Comparison of ENCODE assay signal across 8 cellular contexts in the genomic region with DNA sequence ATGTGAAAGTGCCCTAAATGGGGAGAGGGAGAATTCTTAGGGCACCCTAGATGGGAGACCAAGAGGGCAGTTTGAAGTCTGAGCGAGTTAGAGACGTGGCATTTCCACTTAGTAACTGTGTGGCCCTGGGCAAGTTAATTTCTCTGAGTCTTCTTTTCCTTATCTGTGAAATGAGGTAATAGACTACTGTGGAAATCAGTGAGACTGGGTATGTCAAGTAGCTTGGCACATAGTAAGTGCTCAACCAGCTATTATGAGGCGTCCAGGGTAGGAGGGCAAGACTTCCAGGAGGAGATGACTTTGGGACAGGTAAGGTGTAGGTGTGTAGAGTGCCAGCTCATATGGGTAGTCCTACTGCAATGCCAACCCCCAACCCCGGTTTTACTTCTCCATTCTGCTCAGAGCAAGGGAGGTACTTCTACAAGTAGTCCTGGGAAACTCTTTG. TPM values are rescaled to one million over a fixed set of nuclear protein-coding genes. Genes with fewer than 3 reads are reported as not detected.
DNase-seq lines count a peak whose midpoint lies in the region; ATAC-seq and TF ChIP-seq lines count a peak whose summit lies in the region.

No MANE protein-coding gene starts in this region.

- H3K4me1 Mint-ChIP-seq in CD14-positive monocyte: peaks cover 26% of the 10 kb centered on the region
- H3K4me1 Mint-ChIP-seq in activated T-helper 2 cell treated with anti-CD3 and anti-CD28 coated beads, Interferon-gamma antibody, Interleukin-2, Interleukin-4, amounts not matched to agents 10 μg/mL and 5 μg/mL and 100 μg/mL, durations not matched to agents 14 hours and 24 hours and 36 hours (ENCODE audit: low read depth): peaks cover 41% of the 10 kb centered on the region

- H3K36me3 Mint-ChIP-seq in CD14-positive monocyte: peaks cover 8 to 20% of the 10 kb centered on the region in 2 donors
- H3K36me3 Mint-ChIP-seq in activated T-helper 2 cell treated with anti-CD3 and anti-CD28 coated beads, Interferon-gamma antibody, Interleukin-2, Interleukin-4, amounts not matched to agents 10 μg/mL and 5 μg/mL and 100 μg/mL, durations not matched to agents 14 hours and 24 hours and 36 hours (ENCODE audit: low read depth): peaks cover 34% of the 10 kb centered on the region

- no peaks in the 10 kb centered on the region for H3K4me1 ChIP-seq in iPS DF 6.9 (ENCODE audit: control insufficient read depth, insufficient read depth, low read length)

- H3K9me3 ChIP-seq in iPS DF 6.9 (ENCODE audit: control insufficient read depth, insufficient read depth, low read length): no peaks in the 10 kb centered on the region

- H3K27ac Mint-ChIP-seq in CD14-positive monocyte: peak overlapping the region in 6 of 7 donors; percentile 57 to 88 (median 80)
- peak overlapping the region; percentile 85 for H3K27ac Mint-ChIP-seq in activated T-helper 2 cell treated with anti-CD3 and anti-CD28 coated beads, Interferon-gamma antibody, Interleukin-2, Interleukin-4, amounts not matched to agents 10 μg/mL and 5 μg/mL and 100 μg/mL, durations not matched to agents 14 hours and 24 hours and 36 hours

- intact Hi-C loops in CD14-positive monocyte (cut with micrococcal nuclease): no loop called here
- intact Hi-C loops in activated T-helper 2 cell treated with anti-CD3 and anti-CD28 coated beads, Interferon-gamma antibody, Interleukin-2, Interleukin-4, amounts not matched to agents 10 μg/mL and 5 μg/mL and 100 μg/mL, durations not matched to agents 14 hours and 24 hours and 36 hours (cut with micrococcal nuclease): no loop called here

- H3K27me3 ChIP-seq in iPS DF 6.9 (ENCODE audit: control insufficient read depth, insufficient read depth, low read length): no peaks in the 10 kb centered on the region

- H3K27me3 Mint-ChIP-seq in CD14-positive monocyte (ENCODE audit: low read depth in 3 of 3): peaks cover 0 to 2% (median 0%) of the 10 kb centered on the region in 3 donors
- H3K27me3 Mint-ChIP-seq in activated T-helper 2 cell treated with anti-CD3 and anti-CD28 coated beads, Interferon-gamma antibody, Interleukin-2, Interleukin-4, amounts not matched to agents 10 μg/mL and 5 μg/mL and 100 μg/mL, durations not matched to agents 14 hours and 24 hours and 36 hours (ENCODE audit: low read depth): no peaks in the 10 kb centered on the region

- no peak for DNase-seq in CD14-positive monocyte (ENCODE audit: low spot score)
- DNase-seq in activated T-helper 2 cell treated with anti-CD3 and anti-CD28 coated beads, Interferon-gamma antibody, Interleukin-2, Interleukin-4, amounts not matched to agents 10 μg/mL and 5 μg/mL and 100 μg/mL, durations not matched to agents 14 hours and 24 hours and 36 hours (ENCODE audit: low spot score): no peak
- DNase-seq in iPS DF 6.9 (ENCODE audit: low read depth, low spot score): no peak
- DNase-seq in stimulated activated CD4-positive, alpha-beta T cell treated with anti-CD3 and anti-CD28 coated beads, Interleukin-4, amount 100 ng/mL, for 24 hours: peak; percentile 29
- no peak for DNase-seq in effector CD8-positive, alpha-beta T cell (lab: John Stamatoyannopoulos, UW)
- DNase-seq in NCI-H510A (lab: John Stamatoyannopoulos, UW): no peak

- peak overlapping the region; percentile 81 to 88 for H3K4me3 Mint-ChIP-seq in CD14-positive monocyte
- H3K4me3 Mint-ChIP-seq in activated T-helper 2 cell treated with anti-CD3 and anti-CD28 coated beads, Interferon-gamma antibody, Interleukin-2, Interleukin-4, amounts not matched to agents 10 μg/mL and 5 μg/mL and 100 μg/mL, durations not matched to agents 14 hours and 24 hours and 36 hours (ENCODE audit: low read depth): peak overlapping the region; percentile 90

- H3K9me3 Mint-ChIP-seq in CD14-positive monocyte: peaks cover 0 to 4% (median 0%) of the 10 kb centered on the region in 7 donors
- H3K9me3 Mint-ChIP-seq in activated T-helper 2 cell treated with anti-CD3 and anti-CD28 coated beads, Interferon-gamma antibody, Interleukin-2, Interleukin-4, amounts not matched to agents 10 μg/mL and 5 μg/mL and 100 μg/mL, durations not matched to agents 14 hours and 24 hours and 36 hours: peaks cover 12% of the 10 kb centered on the region

- H3K36me3 ChIP-seq in iPS DF 6.9 (ENCODE audit: control insufficient read depth, insufficient read depth, low read length): no peaks in the 10 kb centered on the region

- no CpG with 5 or more reads among the region's 4 CpGs for WGBS in iPS DF 6.9 (ENCODE audit: insufficient coverage, insufficient read length)

- no peak overlapping the region for H3K27ac ChIP-seq in iPS DF 6.9 (ENCODE audit: low read length)

- peak overlapping the region; percentile 71; the same call in 1 of the 2 replicates for H3K4me3 ChIP-seq in iPS DF 6.9 (ENCODE audit: low read length)

- ATAC-seq in GM19395 (IDR thresholded peaks at IDR 0.05; ENCODE audit: unreplicated experiment) (peak; percentile 63), HG03521 (IDR thresholded peaks at IDR 0.05; ENCODE audit: unreplicated experiment) (peak; percentile 46)

- TF ChIP-seq CTCF in CD14-positive monocyte (IDR thresholded peaks at IDR 0.05): no peak

RNA-seq across cellular contexts. Expression of gene KIF3B, which starts 0.8 kb away (rescaled TPM):
- 1 to 10 TPM; 1.5 to 3.4 TPM for polyA plus RNA-seq in CD14-positive monocyte
- 40.6 and 42.2 TPM in 2 replicates for total RNA-seq in activated T-helper 2 cell treated with anti-CD3 and anti-CD28 coated beads, Interferon-gamma antibody, Interleukin-2, Interleukin-4, amounts not matched to agents 10 μg/mL and 5 μg/mL and 100 μg/mL, durations not matched to agents 14 hours and 24 hours and 36 hours
